ENCODE assay signal across 6 cellular contexts in genomic region chr4:165826166-165826565, GRCh38. TPM values are rescaled to one million over a fixed set of nuclear protein-coding genes. Genes with fewer than 3 reads are reported as not detected.
"Had no signal": no experiment of that assay in that cellular context is flagged by ENCODE, and none has a peak within 500 bp of the region (broad histone marks: within the 10 kb centered on the region; RNA-seq: fewer than 3 reads in every experiment).

No MANE protein-coding gene starts in this region.

- H3K27ac Mint-ChIP-seq: GM23338, H9, IgD-negative memory B cell had no signal

- ATAC-seq: GM23338, HepG2 had no signal

- H3K4me3 Mint-ChIP-seq: GM23338, H9, IgD-negative memory B cell had no signal

- H3K27me3 Mint-ChIP-seq: IgD-negative memory B cell had no signal

- H3K4me1 Mint-ChIP-seq: GM23338, H9, IgD-negative memory B cell had no signal

- H3K4me2 ChIP-seq: GM23338 had no signal

- DNase-seq: H9, HCEC 1CT had no signal

- H3K27ac ChIP-seq: HL-60 had no signal

- H3K36me3 Mint-ChIP-seq: IgD-negative memory B cell had no signal

- H3K4me3 ChIP-seq: GM23338 had no signal

- H3K9me3 Mint-ChIP-seq: GM23338 had no signal

RNA-seq across cellular contexts. Expression of gene TLL1, which starts 46.9 kb away (rescaled TPM):
- total RNA-seq: H9, HepG2 had no signal
- polyA plus RNA-seq: HepG2, IgD-negative memory B cell had no signal
